ENCODE assay signal across 8 cellular contexts in genomic region chr6:15365273-15365687, GRCh38.
DNase-seq lines count a peak whose midpoint lies in the region; ATAC-seq and TF ChIP-seq lines count a peak whose summit lies in the region.

No MANE protein-coding gene starts in this region.

- DNase-seq in NCI-H2171 (lab: John Stamatoyannopoulos, UW) (peak; percentile 79), medulla oblongata (ENCODE audit: extremely low spot score) (peak; percentile 82), T1000 (lab: John Stamatoyannopoulos, UW) (no peak)
- DNase-seq in activated CD4-positive, alpha-beta T cell treated with anti-CD3 and anti-CD28 coated beads for 1 hour, result peak; percentile 19
- peak; percentile 27 for DNase-seq in effector CD8-positive, alpha-beta T cell (lab: John Stamatoyannopoulos, UW)
- DNase-seq in stimulated activated effector memory CD8-positive, alpha-beta T cell treated with anti-CD3 and anti-CD28 coated beads, Interleukin-12 subunit alpha, Interleukin-12 subunit beta, amount 100 ng/mL, for 72 hours (ENCODE audit: low spot score in 2 of 2), result no peak

- no peak overlapping the region for H3K4me3 Mint-ChIP-seq in stimulated activated effector memory CD8-positive, alpha-beta T cell treated with anti-CD3 and anti-CD28 coated beads, Interleukin-12 subunit alpha, Interleukin-12 subunit beta, amount 100 ng/mL, for 72 hours

- TF ChIP-seq POLR2A in GM18526 (IDR thresholded peaks at IDR 0.05; ENCODE audit: extremely low read depth, insufficient read length), result peak; percentile 16

- no peak for ATAC-seq in stimulated activated effector memory CD8-positive, alpha-beta T cell treated with anti-CD3 and anti-CD28 coated beads, Interleukin-12 subunit alpha, Interleukin-12 subunit beta, amount 100 ng/mL, for 72 hours
- ATAC-seq in GM21360 (IDR thresholded peaks at IDR 0.05; ENCODE audit: unreplicated experiment), result no peak

- peaks cover 40% of the 10 kb centered on the region for H3K4me1 Mint-ChIP-seq in stimulated activated effector memory CD8-positive, alpha-beta T cell treated with anti-CD3 and anti-CD28 coated beads, Interleukin-12 subunit alpha, Interleukin-12 subunit beta, amount 100 ng/mL, for 72 hours

- H3K27ac Mint-ChIP-seq in stimulated activated effector memory CD8-positive, alpha-beta T cell treated with anti-CD3 and anti-CD28 coated beads, Interleukin-12 subunit alpha, Interleukin-12 subunit beta, amount 100 ng/mL, for 72 hours, result peak overlapping the region; percentile 15

- H3K36me3 Mint-ChIP-seq in stimulated activated effector memory CD8-positive, alpha-beta T cell treated with anti-CD3 and anti-CD28 coated beads, Interleukin-12 subunit alpha, Interleukin-12 subunit beta, amount 100 ng/mL, for 72 hours, result peaks cover 8% of the 10 kb centered on the region

- H3K9me3 Mint-ChIP-seq in stimulated activated effector memory CD8-positive, alpha-beta T cell treated with anti-CD3 and anti-CD28 coated beads, Interleukin-12 subunit alpha, Interleukin-12 subunit beta, amount 100 ng/mL, for 72 hours, result no peaks in the 10 kb centered on the region

Comparison
In these comparisons a context has a peak if more than half of its experiments do, and no peak if none do; other contexts are left out.
1. DNase-seq: peak in NCI-H2171 (single experiment), activated CD4-positive, alpha-beta T cell treated with anti-CD3 and anti-CD28 coated beads for 1 hour (single experiment), effector CD8-positive, alpha-beta T cell (single experiment) and medulla oblongata (single experiment); none in stimulated activated effector memory CD8-positive, alpha-beta T cell treated with anti-CD3 and anti-CD28 coated beads, Interleukin-12 subunit alpha, Interleukin-12 subunit beta, amount 100 ng/mL, for 72 hours (0 of 2) and T1000 (single experiment).